9 cellular contexts compared by ENCODE assay signal in genomic region chr3:31427623-31428022, GRCh38.
"Had no signal": no experiment of that assay in that cellular context is flagged by ENCODE, and none has a peak within 500 bp of the region (broad histone marks: within the 10 kb centered on the region; RNA-seq: fewer than 3 reads in every experiment).

No MANE protein-coding gene starts in this region.

- H3K9me3 ChIP-seq: HAP-1 had no signal

- H3K9ac ChIP-seq: GM23248 had no signal

- H3K27ac ChIP-seq: GM23248, HL-60 had no signal

- ATAC-seq: HCT116 had no signal

- DNase-seq: GM23248, GOT3, H7, HFFc6, KG1 had no signal

- H3K4me3 Mint-ChIP-seq: HFFc6, IgD-negative memory B cell had no signal

- H2AFZ ChIP-seq: GM23248 had no signal

- H3K36me3 ChIP-seq: HAP-1 had no signal

- H3K27ac Mint-ChIP-seq: HFFc6, IgD-negative memory B cell had no signal

- H3K4me1 ChIP-seq: HAP-1 had no signal

- H3K4me3 ChIP-seq: GM23248, HAP-1 had no signal

- H3K4me1 Mint-ChIP-seq: IgD-negative memory B cell had no signal
